Comparison of ENCODE assay signal across 12 cellular contexts in genomic region chr4:40837094-40837870, GRCh38.
A peak's percentile ranks its signal among the peaks of the same experiment; 100 is the strongest.
DNase-seq lines count a peak whose midpoint lies in the region; ATAC-seq and TF ChIP-seq lines count a peak whose summit lies in the region.
"Had no signal": no experiment of that assay in that cellular context is flagged by ENCODE, and none has a peak within 500 bp of the region (broad histone marks: within the 10 kb centered on the region; RNA-seq: fewer than 3 reads in every experiment).

No MANE protein-coding gene starts in this region.

- no peak overlapping the region for H3K4me3 Mint-ChIP-seq in stimulated activated memory B cell treated with anti-CD40 and anti-IgM and Interleukin-4, amounts not matched to agents 10 μg/mL and 1 μg/mL and 100 μg/mL, for 72 hours
- H3K4me3 Mint-ChIP-seq: activated naive CD4-positive, alpha-beta T cell treated with anti-CD3 and anti-CD28 coated beads, Interleukin-2, amount 10 ng/mL, durations not matched to agents 7 days and 5 days; naive B cell had no signal

- H3K4me1 Mint-ChIP-seq in stimulated activated memory B cell treated with anti-CD40 and anti-IgM and Interleukin-4, amounts not matched to agents 10 μg/mL and 1 μg/mL and 100 μg/mL, for 72 hours = peaks cover 32% of the 10 kb centered on the region
- H3K4me1 Mint-ChIP-seq: activated naive CD4-positive, alpha-beta T cell treated with anti-CD3 and anti-CD28 coated beads, Interleukin-2, amount 10 ng/mL, durations not matched to agents 7 days and 5 days had no signal

- H3K27me3 Mint-ChIP-seq in stimulated activated memory B cell treated with anti-CD40 and anti-IgM and Interleukin-4, amounts not matched to agents 10 μg/mL and 1 μg/mL and 100 μg/mL, for 72 hours = no peaks in the 10 kb centered on the region
- H3K27me3 Mint-ChIP-seq: naive B cell had no signal

- DNase-seq in H7 = peak; percentile 30
- peak; percentile 50 for DNase-seq in NCI-H2196 treated with DMSO at 0.1 percent for 48 hours (lab: John Stamatoyannopoulos, UW; ENCODE audit: unreplicated experiment)
- no peak for DNase-seq in left cardiac atrium
- no peak for DNase-seq in lower lobe of right lung
- DNase-seq in esophagus muscularis mucosa (ENCODE audit: extremely low spot score) = no peak
- no peak for DNase-seq in activated gamma-delta T cell (lab: John Stamatoyannopoulos, UW)
- DNase-seq: activated naive CD4-positive, alpha-beta T cell treated with anti-CD3 and anti-CD28 coated beads, Interleukin-2, amount 10 ng/mL, durations not matched to agents 7 days and 5 days; body of pancreas; naive B cell; NCI-H2107 had no signal

- H3K27ac Mint-ChIP-seq in stimulated activated memory B cell treated with anti-CD40 and anti-IgM and Interleukin-4, amounts not matched to agents 10 μg/mL and 1 μg/mL and 100 μg/mL, for 72 hours = peak overlapping the region; percentile 54
- H3K27ac Mint-ChIP-seq: activated naive CD4-positive, alpha-beta T cell treated with anti-CD3 and anti-CD28 coated beads, Interleukin-2, amount 10 ng/mL, durations not matched to agents 7 days and 5 days had no signal

- no peaks in the 10 kb centered on the region for H3K9me3 Mint-ChIP-seq in stimulated activated memory B cell treated with anti-CD40 and anti-IgM and Interleukin-4, amounts not matched to agents 10 μg/mL and 1 μg/mL and 100 μg/mL, for 72 hours
- H3K9me3 Mint-ChIP-seq: activated naive CD4-positive, alpha-beta T cell treated with anti-CD3 and anti-CD28 coated beads, Interleukin-2, amount 10 ng/mL, durations not matched to agents 7 days and 5 days; naive B cell had no signal

- TF ChIP-seq CTCF in lower lobe of right lung (IDR thresholded peaks at IDR 0.05) = no peak
- no peak for TF ChIP-seq CTCF in esophagus muscularis mucosa (IDR thresholded peaks at IDR 0.05)

- H3K4me1 ChIP-seq in lower lobe of right lung (peaks cover 11% of the 10 kb centered on the region), esophagus muscularis mucosa (no peaks in the 10 kb centered on the region)
- H3K4me1 ChIP-seq: body of pancreas had no signal

- H3K27ac ChIP-seq in lower lobe of right lung (no peak overlapping the region), esophagus muscularis mucosa (replicated peaks in 1 of 4) (no peak overlapping the region)
- H3K27ac ChIP-seq: body of pancreas had no signal

- no peak for TF ChIP-seq EP300 in esophagus muscularis mucosa (IDR thresholded peaks at IDR 0.05)

- H3K36me3 ChIP-seq in H7 (replicated peaks; ENCODE audit: control insufficient read depth, insufficient read depth, low read length) = no peaks in the 10 kb centered on the region; the same call in 1 of the 2 replicates
- H3K36me3 ChIP-seq in lower lobe of right lung = peaks cover 28% of the 10 kb centered on the region
- H3K36me3 ChIP-seq in esophagus muscularis mucosa = peaks cover 0 to 46% (median 20%) of the 10 kb centered on the region in 4 donors

- H3K36me3 Mint-ChIP-seq in stimulated activated memory B cell treated with anti-CD40 and anti-IgM and Interleukin-4, amounts not matched to agents 10 μg/mL and 1 μg/mL and 100 μg/mL, for 72 hours = no peaks in the 10 kb centered on the region
- H3K36me3 Mint-ChIP-seq: activated naive CD4-positive, alpha-beta T cell treated with anti-CD3 and anti-CD28 coated beads, Interleukin-2, amount 10 ng/mL, durations not matched to agents 7 days and 5 days had no signal

- H3K4me3 ChIP-seq in H7 (ENCODE audit: insufficient read depth, low read depth, low read length) = no peak overlapping the region
- H3K4me3 ChIP-seq in lower lobe of right lung = no peak overlapping the region
- H3K4me3 ChIP-seq in esophagus muscularis mucosa = no peak overlapping the region
- H3K4me3 ChIP-seq: body of pancreas had no signal

- TF ChIP-seq POLR2A in esophagus muscularis mucosa (IDR thresholded peaks at IDR 0.05; ENCODE audit: low read depth) = no peak

- peak; percentile 47 to 76 for ATAC-seq in left cardiac atrium
- no peak for ATAC-seq in stimulated activated memory B cell treated with anti-CD40 and anti-IgM and Interleukin-4, amounts not matched to agents 10 μg/mL and 1 μg/mL and 100 μg/mL, for 72 hours
- no peak for ATAC-seq in lower lobe of right lung
- ATAC-seq: body of pancreas, left colon had no signal

- intact Hi-C loops in left cardiac atrium (cut with DNase I) (no loop called here), lower lobe of right lung (cut with DNase I) (no loop called here), esophagus muscularis mucosa (cut with DNase I) (no loop called here)

- H3K27me3 ChIP-seq in H7 (ENCODE audit: control insufficient read depth, insufficient read depth, low read length) = no peaks in the 10 kb centered on the region
- H3K27me3 ChIP-seq in lower lobe of right lung (ENCODE audit: low read depth) = no peaks in the 10 kb centered on the region
- H3K27me3 ChIP-seq in esophagus muscularis mucosa = no peaks in the 10 kb centered on the region
- H3K27me3 ChIP-seq: body of pancreas had no signal

- WGBS in esophagus muscularis mucosa = 81% methylated on average over 16 of the region's 16 CpGs

- H3K9me3 ChIP-seq in lower lobe of right lung (no peaks in the 10 kb centered on the region), esophagus muscularis mucosa (no peaks in the 10 kb centered on the region)
- H3K9me3 ChIP-seq: body of pancreas had no signal

Comparison
In these comparisons a context has a peak if more than half of its experiments do, and no peak if none do; other contexts are left out.
1. DNase-seq: peak in H7 (single experiment) and NCI-H2196 treated with DMSO at 0.1 percent for 48 hours (single experiment); none in left cardiac atrium (single experiment), lower lobe of right lung (single experiment), esophagus muscularis mucosa (single experiment) and activated gamma-delta T cell (single experiment).
2. ATAC-seq: peak in left cardiac atrium (2 of 2); none in stimulated activated memory B cell treated with anti-CD40 and anti-IgM and Interleukin-4, amounts not matched to agents 10 μg/mL and 1 μg/mL and 100 μg/mL, for 72 hours (single experiment) and lower lobe of right lung (0 of 2).